1 cellular context compared by ENCODE assay signal in the genomic region with DNA sequence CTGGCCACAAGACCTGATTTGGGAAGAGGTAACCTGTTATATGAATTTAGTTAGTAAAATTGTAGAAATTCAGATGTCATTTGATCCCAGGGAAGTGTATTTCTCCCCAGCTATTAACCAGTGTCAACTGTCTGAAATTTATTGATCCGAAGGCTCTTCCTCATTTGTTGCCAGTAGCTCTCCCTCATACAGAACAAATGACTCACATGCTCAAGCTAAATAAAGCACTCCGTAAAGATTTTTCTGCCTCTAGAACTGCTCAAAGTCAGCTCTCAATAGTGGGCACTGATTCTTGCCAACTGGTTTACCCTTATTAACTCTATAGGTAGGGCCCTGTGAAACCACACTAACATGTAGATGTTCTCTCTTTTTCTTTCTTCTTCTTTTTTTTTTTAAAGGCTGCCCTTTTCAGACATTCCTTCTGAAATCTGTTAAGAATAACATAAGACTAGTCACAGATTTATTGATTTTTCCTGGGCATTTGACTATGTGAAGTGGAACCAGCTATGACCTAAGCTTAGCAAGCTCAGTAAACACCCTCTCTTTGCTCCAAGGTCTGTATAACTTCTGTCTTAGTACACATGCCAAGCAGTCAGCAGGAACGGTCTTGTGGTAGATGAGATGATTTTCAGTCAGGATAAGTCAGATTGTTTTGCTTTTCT.
TF ChIP-seq lines count a peak whose summit lies in the region.

No MANE protein-coding gene starts in this region.

TF ChIP-seq in HepG2, 621 proteins besides CTCF, POLR2A, EP300 and RAD21:
- TF ChIP-seq PHF8 (CRISPR knock-in tag; IDR thresholded peaks at IDR 0.05) (no peak), SKI (IDR thresholded peaks at IDR 0.05; ENCODE audit: partially characterized antibody) (peak; percentile 11), ZNF547 (CRISPR knock-in tag; IDR thresholded peaks at IDR 0.05) (no peak), ZNF3 (CRISPR knock-in tag; IDR thresholded peaks at IDR 0.05) (no peak), CREB1 (IDR thresholded peaks at IDR 0.05) (no peak), CREB1 (CRISPR knock-in tag; IDR thresholded peaks at IDR 0.05) (peak; percentile 42), ZNF292 (CRISPR knock-in tag; IDR thresholded peaks at IDR 0.05; ENCODE audit: borderline replicate concordance, low read depth) (no peak), RARA (CRISPR knock-in tag; IDR thresholded peaks at IDR 0.05) (peak; percentile 76), FOXA1 (IDR thresholded peaks at IDR 0.05) (no peak), FOXA1 (CRISPR knock-in tag; IDR thresholded peaks at IDR 0.05) (0 out of 2 replicates have a peak, but pooled peaks have one; percentile 25), FOXO1 (CRISPR knock-in tag; IDR thresholded peaks at IDR 0.05) (0 out of 2 replicates have a peak, but pooled peaks have one; percentile 38), FOXK1 (CRISPR knock-in tag; IDR thresholded peaks at IDR 0.05; ENCODE audit: borderline replicate concordance, low read depth) (peak; percentile 74; the same call in 1 of the 2 replicates), PAXIP1 (CRISPR knock-in tag; conservative IDR thresholded peaks at IDR 0.05) (peak; percentile 36; the same call in 1 of the 2 replicates), ZNF124 (CRISPR knock-in tag; IDR thresholded peaks at IDR 0.05) (no peak), KAT2B (IDR thresholded peaks at IDR 0.05; ENCODE audit: borderline replicate concordance, low read depth, low read length) (0 out of 2 replicates have a peak, but pooled peaks have one; percentile 21), ZNF446 (CRISPR knock-in tag; IDR thresholded peaks at IDR 0.05) (no peak), BCL6 (CRISPR knock-in tag; IDR thresholded peaks at IDR 0.05) (peak; percentile 99), ZNF607 (CRISPR knock-in tag; IDR thresholded peaks at IDR 0.05; ENCODE audit: borderline replicate concordance) (no peak), FOXA3 (CRISPR knock-in tag; IDR thresholded peaks at IDR 0.05) (peak; percentile 66), GATAD2A (CRISPR knock-in tag; IDR thresholded peaks at IDR 0.05) (peak; percentile 75), ONECUT2 (CRISPR knock-in tag; IDR thresholded peaks at IDR 0.05) (peak; percentile 90), PHF20 (CRISPR knock-in tag; IDR thresholded peaks at IDR 0.05) (no peak), FOSL2 (CRISPR knock-in tag; IDR thresholded peaks at IDR 0.05) (peak; percentile 38), ZNF225 (CRISPR knock-in tag; IDR thresholded peaks at IDR 0.05) (no peak), ZNF367 (CRISPR knock-in tag; IDR thresholded peaks at IDR 0.05; ENCODE audit: borderline replicate concordance) (no peak), GFI1 (CRISPR knock-in tag; IDR thresholded peaks at IDR 0.05; ENCODE audit: borderline replicate concordance) (no peak), FOXC1 (CRISPR knock-in tag; IDR thresholded peaks at IDR 0.05; ENCODE audit: borderline replicate concordance) (no peak), FIP1L1 (IDR thresholded peaks at IDR 0.05; ENCODE audit: borderline replicate concordance, insufficient read depth, low read depth, low read length) (no peak), PCBP2 (optimal IDR thresholded peaks at IDR 0.05; ENCODE audit: low read depth, low read length, poor library complexity, severe bottlenecking) (no peak)
- TF ChIP-seq, protein P1, sequence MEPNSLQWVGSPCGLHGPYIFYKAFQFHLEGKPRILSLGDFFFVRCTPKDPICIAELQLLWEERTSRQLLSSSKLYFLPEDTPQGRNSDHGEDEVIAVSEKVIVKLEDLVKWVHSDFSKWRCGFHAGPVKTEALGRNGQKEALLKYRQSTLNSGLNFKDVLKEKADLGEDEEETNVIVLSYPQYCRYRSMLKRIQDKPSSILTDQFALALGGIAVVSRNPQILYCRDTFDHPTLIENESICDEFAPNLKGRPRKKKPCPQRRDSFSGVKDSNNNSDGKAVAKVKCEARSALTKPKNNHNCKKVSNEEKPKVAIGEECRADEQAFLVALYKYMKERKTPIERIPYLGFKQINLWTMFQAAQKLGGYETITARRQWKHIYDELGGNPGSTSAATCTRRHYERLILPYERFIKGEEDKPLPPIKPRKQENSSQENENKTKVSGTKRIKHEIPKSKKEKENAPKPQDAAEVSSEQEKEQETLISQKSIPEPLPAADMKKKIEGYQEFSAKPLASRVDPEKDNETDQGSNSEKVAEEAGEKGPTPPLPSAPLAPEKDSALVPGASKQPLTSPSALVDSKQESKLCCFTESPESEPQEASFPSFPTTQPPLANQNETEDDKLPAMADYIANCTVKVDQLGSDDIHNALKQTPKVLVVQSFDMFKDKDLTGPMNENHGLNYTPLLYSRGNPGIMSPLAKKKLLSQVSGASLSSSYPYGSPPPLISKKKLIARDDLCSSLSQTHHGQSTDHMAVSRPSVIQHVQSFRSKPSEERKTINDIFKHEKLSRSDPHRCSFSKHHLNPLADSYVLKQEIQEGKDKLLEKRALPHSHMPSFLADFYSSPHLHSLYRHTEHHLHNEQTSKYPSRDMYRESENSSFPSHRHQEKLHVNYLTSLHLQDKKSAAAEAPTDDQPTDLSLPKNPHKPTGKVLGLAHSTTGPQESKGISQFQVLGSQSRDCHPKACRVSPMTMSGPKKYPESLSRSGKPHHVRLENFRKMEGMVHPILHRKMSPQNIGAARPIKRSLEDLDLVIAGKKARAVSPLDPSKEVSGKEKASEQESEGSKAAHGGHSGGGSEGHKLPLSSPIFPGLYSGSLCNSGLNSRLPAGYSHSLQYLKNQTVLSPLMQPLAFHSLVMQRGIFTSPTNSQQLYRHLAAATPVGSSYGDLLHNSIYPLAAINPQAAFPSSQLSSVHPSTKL (CRISPR knock-in tag; IDR thresholded peaks at IDR 0.05), result peak; percentile 66
- TF ChIP-seq, protein P2, sequence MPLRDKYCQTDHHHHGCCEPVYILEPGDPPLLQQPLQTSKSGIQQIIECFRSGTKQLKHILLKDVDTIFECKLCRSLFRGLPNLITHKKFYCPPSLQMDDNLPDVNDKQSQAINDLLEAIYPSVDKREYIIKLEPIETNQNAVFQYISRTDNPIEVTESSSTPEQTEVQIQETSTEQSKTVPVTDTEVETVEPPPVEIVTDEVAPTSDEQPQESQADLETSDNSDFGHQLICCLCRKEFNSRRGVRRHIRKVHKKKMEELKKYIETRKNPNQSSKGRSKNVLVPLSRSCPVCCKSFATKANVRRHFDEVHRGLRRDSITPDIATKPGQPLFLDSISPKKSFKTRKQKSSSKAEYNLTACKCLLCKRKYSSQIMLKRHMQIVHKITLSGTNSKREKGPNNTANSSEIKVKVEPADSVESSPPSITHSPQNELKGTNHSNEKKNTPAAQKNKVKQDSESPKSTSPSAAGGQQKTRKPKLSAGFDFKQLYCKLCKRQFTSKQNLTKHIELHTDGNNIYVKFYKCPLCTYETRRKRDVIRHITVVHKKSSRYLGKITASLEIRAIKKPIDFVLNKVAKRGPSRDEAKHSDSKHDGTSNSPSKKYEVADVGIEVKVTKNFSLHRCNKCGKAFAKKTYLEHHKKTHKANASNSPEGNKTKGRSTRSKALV (CRISPR knock-in tag; IDR thresholded peaks at IDR 0.05), result no peak
- TF ChIP-seq, protein P3, sequence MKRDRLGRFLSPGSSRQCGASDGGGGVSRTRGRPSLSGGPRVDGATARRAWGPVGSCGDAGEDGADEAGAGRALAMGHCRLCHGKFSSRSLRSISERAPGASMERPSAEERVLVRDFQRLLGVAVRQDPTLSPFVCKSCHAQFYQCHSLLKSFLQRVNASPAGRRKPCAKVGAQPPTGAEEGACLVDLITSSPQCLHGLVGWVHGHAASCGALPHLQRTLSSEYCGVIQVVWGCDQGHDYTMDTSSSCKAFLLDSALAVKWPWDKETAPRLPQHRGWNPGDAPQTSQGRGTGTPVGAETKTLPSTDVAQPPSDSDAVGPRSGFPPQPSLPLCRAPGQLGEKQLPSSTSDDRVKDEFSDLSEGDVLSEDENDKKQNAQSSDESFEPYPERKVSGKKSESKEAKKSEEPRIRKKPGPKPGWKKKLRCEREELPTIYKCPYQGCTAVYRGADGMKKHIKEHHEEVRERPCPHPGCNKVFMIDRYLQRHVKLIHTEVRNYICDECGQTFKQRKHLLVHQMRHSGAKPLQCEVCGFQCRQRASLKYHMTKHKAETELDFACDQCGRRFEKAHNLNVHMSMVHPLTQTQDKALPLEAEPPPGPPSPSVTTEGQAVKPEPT (CRISPR knock-in tag; IDR thresholded peaks at IDR 0.05; ENCODE audit: low read depth), result no peak
- TF ChIP-seq, protein P4, sequence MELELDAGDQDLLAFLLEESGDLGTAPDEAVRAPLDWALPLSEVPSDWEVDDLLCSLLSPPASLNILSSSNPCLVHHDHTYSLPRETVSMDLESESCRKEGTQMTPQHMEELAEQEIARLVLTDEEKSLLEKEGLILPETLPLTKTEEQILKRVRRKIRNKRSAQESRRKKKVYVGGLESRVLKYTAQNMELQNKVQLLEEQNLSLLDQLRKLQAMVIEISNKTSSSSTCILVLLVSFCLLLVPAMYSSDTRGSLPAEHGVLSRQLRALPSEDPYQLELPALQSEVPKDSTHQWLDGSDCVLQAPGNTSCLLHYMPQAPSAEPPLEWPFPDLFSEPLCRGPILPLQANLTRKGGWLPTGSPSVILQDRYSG (CRISPR knock-in tag; IDR thresholded peaks at IDR 0.05), result no peak
